In the genomic region with DNA sequence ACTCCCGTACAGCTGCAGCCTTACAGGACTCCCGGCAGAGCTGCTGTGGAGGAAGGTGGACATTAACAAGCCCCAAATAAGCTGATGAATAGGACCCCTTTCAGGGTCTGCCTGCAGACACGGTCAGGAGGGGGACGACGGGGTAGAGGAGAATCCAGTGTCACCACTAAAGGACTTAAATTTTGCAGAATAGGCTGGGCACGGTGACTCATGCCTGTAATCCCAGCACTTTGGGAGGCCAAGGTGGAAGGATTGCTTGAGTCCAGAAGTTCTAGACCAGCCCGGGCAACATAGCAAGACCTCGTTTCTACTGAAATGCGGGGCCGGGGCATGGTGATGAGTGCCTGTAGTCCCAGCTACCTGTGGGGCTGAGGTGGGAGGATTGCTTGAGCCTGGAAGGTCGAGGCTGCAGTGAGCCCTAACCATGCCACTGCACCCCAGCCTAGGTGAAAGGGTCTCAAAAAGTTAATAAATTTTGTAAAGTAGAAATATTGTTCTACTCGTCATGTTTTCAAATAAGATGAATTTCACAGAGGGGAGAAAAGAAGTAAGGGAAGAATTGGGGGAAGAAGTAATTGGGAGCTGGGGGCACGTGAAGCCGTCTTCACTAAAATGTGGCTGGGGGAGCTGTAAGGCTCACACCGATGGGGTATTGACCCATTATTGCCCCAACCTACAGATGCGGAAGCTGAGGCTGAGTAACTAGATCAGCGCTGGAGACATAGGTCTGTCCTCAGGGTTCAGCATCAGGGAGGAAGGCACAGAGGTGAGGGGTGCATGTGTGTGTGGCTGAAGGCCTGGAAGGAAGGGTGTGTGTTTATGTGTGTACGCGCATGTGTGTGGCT, we compare ENCODE assay signal across 1 cellular context.
A peak's percentile ranks its signal among the peaks of the same experiment; 100 is the strongest.
TF ChIP-seq lines count a peak whose summit lies in the region.

No MANE protein-coding gene starts in this region.

TF ChIP-seq in GM12878, 131 proteins besides CTCF, POLR2A, EP300 and RAD21:
- TF ChIP-seq, protein P1, sequence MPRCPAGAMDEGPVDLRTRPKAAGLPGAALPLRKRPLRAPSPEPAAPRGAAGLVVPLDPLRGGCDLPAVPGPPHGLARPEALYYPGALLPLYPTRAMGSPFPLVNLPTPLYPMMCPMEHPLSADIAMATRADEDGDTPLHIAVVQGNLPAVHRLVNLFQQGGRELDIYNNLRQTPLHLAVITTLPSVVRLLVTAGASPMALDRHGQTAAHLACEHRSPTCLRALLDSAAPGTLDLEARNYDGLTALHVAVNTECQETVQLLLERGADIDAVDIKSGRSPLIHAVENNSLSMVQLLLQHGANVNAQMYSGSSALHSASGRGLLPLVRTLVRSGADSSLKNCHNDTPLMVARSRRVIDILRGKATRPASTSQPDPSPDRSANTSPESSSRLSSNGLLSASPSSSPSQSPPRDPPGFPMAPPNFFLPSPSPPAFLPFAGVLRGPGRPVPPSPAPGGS (IDR thresholded peaks at IDR 0.05; ENCODE audit: borderline replicate concordance, insufficient read depth, low read depth, low read length, poor library complexity, severe bottlenecking): peak; percentile 29
- TF ChIP-seq, protein P2, sequence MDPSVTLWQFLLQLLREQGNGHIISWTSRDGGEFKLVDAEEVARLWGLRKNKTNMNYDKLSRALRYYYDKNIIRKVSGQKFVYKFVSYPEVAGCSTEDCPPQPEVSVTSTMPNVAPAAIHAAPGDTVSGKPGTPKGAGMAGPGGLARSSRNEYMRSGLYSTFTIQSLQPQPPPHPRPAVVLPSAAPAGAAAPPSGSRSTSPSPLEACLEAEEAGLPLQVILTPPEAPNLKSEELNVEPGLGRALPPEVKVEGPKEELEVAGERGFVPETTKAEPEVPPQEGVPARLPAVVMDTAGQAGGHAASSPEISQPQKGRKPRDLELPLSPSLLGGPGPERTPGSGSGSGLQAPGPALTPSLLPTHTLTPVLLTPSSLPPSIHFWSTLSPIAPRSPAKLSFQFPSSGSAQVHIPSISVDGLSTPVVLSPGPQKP (IDR thresholded peaks at IDR 0.05; ENCODE audit: low read depth, low read length): no peak
- TF ChIP-seq TARDBP (IDR thresholded peaks at IDR 0.05; ENCODE audit: borderline replicate concordance): no peak
- no peak for TF ChIP-seq STAT3 (IDR thresholded peaks at IDR 0.05; ENCODE audit: low read depth, low read length)
